ENCODE assay signal across 32 cellular contexts in genomic region chr2:80610108-80610507, GRCh38.
"Had no signal": no experiment of that assay in that cellular context is flagged by ENCODE, and none has a peak within 500 bp of the region (broad histone marks: within the 10 kb centered on the region; RNA-seq: fewer than 3 reads in every experiment).

No MANE protein-coding gene starts in this region.

- ATAC-seq: activated CD4-positive, alpha-beta T cell treated with anti-CD3 and anti-CD28 coated beads for 36 hours; activated CD4-positive, CD25-positive, alpha-beta regulatory T cell treated with anti-CD3 and anti-CD28 coated beads, Interleukin-2, amount 50 U/mL, for 24 hours; activated CD8-positive, alpha-beta memory T cell treated with anti-CD3 and anti-CD28 coated beads, Interleukin-2, amount 10 ng/mL, durations not matched to agents 7 days and 5 days; activated CD8-positive, alpha-beta T cell treated with anti-CD3 and anti-CD28 coated beads, Interleukin-2, amount 10 ng/mL, durations not matched to agents 7 days and 5 days; activated naive CD8-positive, alpha-beta T cell treated with anti-CD3 and anti-CD28 coated beads, Interleukin-2, amount 50 U/mL, for 24 hours; body of pancreas; WTC11 had no signal

- DNase-seq: activated CD4-positive, alpha-beta memory T cell treated with anti-CD3 and anti-CD28 coated beads, Interleukin-2, amount 10 ng/mL, durations not matched to agents 7 days and 5 days; activated CD4-positive, alpha-beta T cell treated with anti-CD3 and anti-CD28 coated beads for 1 hour; activated CD4-positive, alpha-beta T cell treated with anti-CD3 and anti-CD28 coated beads for 36 hours; activated CD4-positive, alpha-beta T cell treated with anti-CD3 and anti-CD28 coated beads for 48 hours; activated CD4-positive, alpha-beta T cell treated with anti-CD3 and anti-CD28 coated beads, Interleukin-2, amount 10 ng/mL, durations not matched to agents 7 days and 5 days; activated CD4-positive, alpha-beta T cell treated with anti-CD3 and anti-CD28 coated beads, Interleukin-2, amount 50 U/mL, for 48 hours; activated CD4-positive, CD25-positive, alpha-beta regulatory T cell; activated CD8-positive, alpha-beta memory T cell treated with anti-CD3 and anti-CD28 coated beads for 24 hours; activated CD8-positive, alpha-beta memory T cell treated with anti-CD3 and anti-CD28 coated beads, Interleukin-2, amount 10 ng/mL, durations not matched to agents 7 days and 5 days; activated CD8-positive, alpha-beta memory T cell treated with anti-CD3 and anti-CD28 coated beads, Interleukin-2, amount 50 U/mL, for 48 hours; activated CD8-positive, alpha-beta T cell treated with anti-CD3 and anti-CD28 coated beads, Interleukin-2, amount 10 ng/mL, durations not matched to agents 7 days and 5 days; activated effector memory CD4-positive, alpha-beta T cell treated with Interleukin-2 at 50 U/mL for 16 hours; activated gamma-delta T cell; activated naive CD4-positive, alpha-beta T cell treated with anti-CD3 and anti-CD28 coated beads, Interleukin-2, amount 10 ng/mL, durations not matched to agents 7 days and 5 days; activated naive CD4-positive, alpha-beta T cell treated with Interleukin-2 at 50 U/mL for 16 hours; activated naive CD8-positive, alpha-beta T cell treated with anti-CD3 and anti-CD28 coated beads, Interleukin-2, amount 10 ng/mL, durations not matched to agents 7 days and 5 days; activated naive CD8-positive, alpha-beta T cell treated with anti-CD3 and anti-CD28 coated beads, Interleukin-2, amount 50 U/mL, for 24 hours; activated T-cell treated with anti-CD3 and anti-CD28 coated beads, Interleukin-2, amount 50 U/mL, for 24 hours; activated T-cell treated with anti-CD3 and anti-CD28 coated beads, Interleukin-2, amount 50 U/mL, for 48 hours; amygdala; anterior cingulate cortex; body of pancreas; brain microvascular endothelial cell; central memory CD4-positive, alpha-beta T cell; T-helper 2 cell; T-helper 9 cell; WERI-Rb-1 had no signal

- H3K27me3 ChIP-seq: body of pancreas, brain microvascular endothelial cell, breast epithelium had no signal

- H3K27ac ChIP-seq: body of pancreas, brain microvascular endothelial cell, breast epithelium, WERI-Rb-1 had no signal

- H3K9me3 ChIP-seq: body of pancreas, breast epithelium had no signal

- H3K4me3 ChIP-seq: body of pancreas, breast epithelium had no signal

- H3K4me1 ChIP-seq: body of pancreas, breast epithelium had no signal

- H3K36me3 ChIP-seq: brain microvascular endothelial cell, breast epithelium, WERI-Rb-1 had no signal

- FAIRE-seq: astrocyte, colon had no signal
